In genomic region chr16:2282262-2282661, GRCh38 we compare ENCODE assay signal across 18 cellular contexts. TPM values are rescaled to one million over a fixed set of nuclear protein-coding genes. Genes with fewer than 3 reads are reported as not detected.
DNase-seq lines count a peak whose midpoint lies in the region; ATAC-seq and TF ChIP-seq lines count a peak whose summit lies in the region.
"Had no signal": no experiment of that assay in that cellular context is flagged by ENCODE, and none has a peak within 500 bp of the region (broad histone marks: within the 10 kb centered on the region; RNA-seq: fewer than 3 reads in every experiment).

No MANE protein-coding gene starts in this region.

- no peaks in the 10 kb centered on the region for H3K79me2 ChIP-seq in osteoblast (ENCODE audit: insufficient read depth, low read length)

- no peaks in the 10 kb centered on the region for H3K27me3 ChIP-seq in WERI-Rb-1 (ENCODE audit: insufficient read depth, low read depth, severe bottlenecking)
- peaks cover 25% of the 10 kb centered on the region for H3K27me3 ChIP-seq in osteoblast (ENCODE audit: insufficient read depth, low read length)
- H3K27me3 ChIP-seq: BE2C, BLaER1 had no signal

- H3K27ac ChIP-seq in WERI-Rb-1 (peak overlapping the region; percentile 50), osteoblast (ENCODE audit: low read depth, low read length) (no peak overlapping the region)
- H3K27ac ChIP-seq: BLaER1 had no signal

- DNase-seq in natural killer cell treated with Interleukin-12 subunit alpha and Interleukin-12 subunit beta and Interleukin-15 and Interleukin-18, amount 100 ng/mL, for 72 hours (ENCODE audit: low spot score) = peak; percentile 31
- DNase-seq in natural killer cell (no peak), WERI-Rb-1 (no peak), osteoblast (ENCODE audit: insufficient read length, low spot score, missing footprints) (peak; percentile 77), head of caudate nucleus (no peak), germinal center (ENCODE audit: low spot score) (no peak)
- DNase-seq: 8988T; ACHN; BE2C; Caco-2; Calu3; CD4-positive, alpha-beta memory T cell; CD4-positive, CD25-positive, alpha-beta regulatory T cell; CD8-positive, alpha-beta memory T cell; DMS79 treated with DMSO at 0.1 percent for 48 hours; GF-D8 had no signal

- H3K27me3 Mint-ChIP-seq in natural killer cell treated with Interleukin-12 subunit alpha and Interleukin-12 subunit beta and Interleukin-15 and Interleukin-18, amount 100 ng/mL, for 72 hours = no peaks in the 10 kb centered on the region
- no peaks in the 10 kb centered on the region for H3K27me3 Mint-ChIP-seq in natural killer cell (ENCODE audit: low read depth in 2 of 2)
- H3K27me3 Mint-ChIP-seq: CD4-positive, alpha-beta memory T cell; CD4-positive, CD25-positive, alpha-beta regulatory T cell had no signal

- H3K4me3 Mint-ChIP-seq in natural killer cell treated with Interleukin-12 subunit alpha and Interleukin-12 subunit beta and Interleukin-15 and Interleukin-18, amount 100 ng/mL, for 72 hours = no peak overlapping the region
- no peak overlapping the region for H3K4me3 Mint-ChIP-seq in natural killer cell
- H3K4me3 Mint-ChIP-seq: CD14-positive monocyte; CD4-positive, alpha-beta memory T cell; CD4-positive, CD25-positive, alpha-beta regulatory T cell; CD8-positive, alpha-beta memory T cell had no signal

- no peaks in the 10 kb centered on the region for H3K9me3 Mint-ChIP-seq in natural killer cell treated with Interleukin-12 subunit alpha and Interleukin-12 subunit beta and Interleukin-15 and Interleukin-18, amount 100 ng/mL, for 72 hours
- no peaks in the 10 kb centered on the region for H3K9me3 Mint-ChIP-seq in natural killer cell
- H3K9me3 Mint-ChIP-seq: CD14-positive monocyte; CD4-positive, alpha-beta memory T cell; CD4-positive, CD25-positive, alpha-beta regulatory T cell; CD8-positive, alpha-beta memory T cell had no signal

- intact Hi-C loops in natural killer cell (cut with micrococcal nuclease) (no loop called here), head of caudate nucleus (cut with DNase I) (no loop called here)

- H3K4me3 ChIP-seq in WERI-Rb-1 (ENCODE audit: low read depth, low read length) (no peak overlapping the region), osteoblast (ENCODE audit: insufficient read depth, low read length) (no peak overlapping the region)
- H3K4me3 ChIP-seq: BLaER1 had no signal

- TF ChIP-seq CTCF in natural killer cell (IDR thresholded peaks at IDR 0.05) (no peak), WERI-Rb-1 (IDR thresholded peaks at IDR 0.05; ENCODE audit: low read depth, low read length) (no peak), osteoblast (IDR thresholded peaks at IDR 0.05; ENCODE audit: extremely low read depth, low read depth, low read length) (no peak)

- H3K36me3 ChIP-seq in WERI-Rb-1 = peaks cover 55% of the 10 kb centered on the region
- no peaks in the 10 kb centered on the region for H3K36me3 ChIP-seq in osteoblast (ENCODE audit: insufficient read depth, low read length)

- no peaks in the 10 kb centered on the region for H3K36me3 Mint-ChIP-seq in natural killer cell treated with Interleukin-12 subunit alpha and Interleukin-12 subunit beta and Interleukin-15 and Interleukin-18, amount 100 ng/mL, for 72 hours
- H3K36me3 Mint-ChIP-seq in natural killer cell = no peaks in the 10 kb centered on the region
- H3K36me3 Mint-ChIP-seq: CD14-positive monocyte had no signal

- H3K9me3 ChIP-seq in WERI-Rb-1 (ENCODE audit: severe bottlenecking) (no peaks in the 10 kb centered on the region), osteoblast (ENCODE audit: low read depth, low read length) (no peaks in the 10 kb centered on the region)
- H3K9me3 ChIP-seq: BE2C, BLaER1, Caco-2 had no signal

- no peak overlapping the region for H3K4me2 ChIP-seq in osteoblast (ENCODE audit: insufficient read depth, low read length)
- H3K4me2 ChIP-seq: BLaER1 had no signal

- no peaks in the 10 kb centered on the region for H3K4me1 ChIP-seq in osteoblast (ENCODE audit: insufficient read depth, low read length)
- H3K4me1 ChIP-seq: BE2C, BLaER1, Caco-2 had no signal

- H2AFZ ChIP-seq in osteoblast (ENCODE audit: low read length) = no peak overlapping the region

- peaks cover 0 to 3% of the 10 kb centered on the region in 2 donors for H3K4me1 Mint-ChIP-seq in natural killer cell treated with Interleukin-12 subunit alpha and Interleukin-12 subunit beta and Interleukin-15 and Interleukin-18, amount 100 ng/mL, for 72 hours (ENCODE audit: low read depth in 2 of 2)
- no peaks in the 10 kb centered on the region for H3K4me1 Mint-ChIP-seq in natural killer cell
- H3K4me1 Mint-ChIP-seq: CD14-positive monocyte; CD4-positive, alpha-beta memory T cell; CD4-positive, CD25-positive, alpha-beta regulatory T cell; CD8-positive, alpha-beta memory T cell had no signal

- ATAC-seq in natural killer cell treated with Interleukin-12 subunit alpha and Interleukin-12 subunit beta and Interleukin-15 and Interleukin-18, amount 100 ng/mL, for 72 hours = no peak
- ATAC-seq in natural killer cell = no peak

- H4K20me1 ChIP-seq in osteoblast (ENCODE audit: insufficient read depth, low read length) = no peaks in the 10 kb centered on the region
- H4K20me1 ChIP-seq: BLaER1 had no signal

- H3K27ac Mint-ChIP-seq in natural killer cell treated with Interleukin-12 subunit alpha and Interleukin-12 subunit beta and Interleukin-15 and Interleukin-18, amount 100 ng/mL, for 72 hours = no peak overlapping the region
- no peak overlapping the region for H3K27ac Mint-ChIP-seq in natural killer cell
- H3K27ac Mint-ChIP-seq: CD14-positive monocyte; CD4-positive, alpha-beta memory T cell; CD4-positive, CD25-positive, alpha-beta regulatory T cell; CD8-positive, alpha-beta memory T cell had no signal

RNA-seq across cellular contexts. Expression of gene RNPS1, which starts 14.3 kb away (rescaled TPM):
- 100 to 1,000 TPM; 256 to 334 TPM for total RNA-seq in natural killer cell treated with Interleukin-12 subunit alpha and Interleukin-12 subunit beta and Interleukin-15 and Interleukin-18, amount 100 ng/mL, for 72 hours
- 100 to 1,000 TPM; 269 to 284 (median 273) TPM for total RNA-seq in natural killer cell
- total RNA-seq in osteoblast = 64.2 and 81.1 TPM in 2 replicates

RNA-seq across cellular contexts. Expression of gene ECI1, which starts 30.9 kb away (rescaled TPM):
- total RNA-seq in natural killer cell treated with Interleukin-12 subunit alpha and Interleukin-12 subunit beta and Interleukin-15 and Interleukin-18, amount 100 ng/mL, for 72 hours = 10 to 100 TPM; 29.1 to 51.1 TPM
- total RNA-seq in natural killer cell (10 to 100 TPM; 14.6 to 19.2 (median 19.0) TPM), osteoblast (42.3 and 44.5 TPM in 2 replicates)

RNA-seq across cellular contexts. Expression of gene DNASE1L2, which starts 46.0 kb away (rescaled TPM):
- total RNA-seq in natural killer cell treated with Interleukin-12 subunit alpha and Interleukin-12 subunit beta and Interleukin-15 and Interleukin-18, amount 100 ng/mL, for 72 hours = 1 to 10 TPM in 1 of 2 donors, under 1 TPM in 1; 0.88 to 3.5 TPM
- total RNA-seq in natural killer cell (1 to 10 TPM in 1 of 3 donors, under 1 TPM in 2; 0.19 to 1.4 (median 0.77) TPM), osteoblast (0.72 and 0.88 TPM in 2 replicates)

RNA-seq across cellular contexts. Expression of gene ABCA3, which starts 58.3 kb away (rescaled TPM):
- 10 to 100 TPM in 1 of 2 donors, 1 to 10 TPM in 1; 7.3 to 14.9 TPM for total RNA-seq in natural killer cell treated with Interleukin-12 subunit alpha and Interleukin-12 subunit beta and Interleukin-15 and Interleukin-18, amount 100 ng/mL, for 72 hours
- total RNA-seq in natural killer cell (10 to 100 TPM; 12.2 to 17.5 (median 16.6) TPM), osteoblast (0.88 and 1.4 TPM in 2 replicates)

RNA-seq across cellular contexts. Expression of gene E4F1, which starts 58.9 kb away (rescaled TPM):
- total RNA-seq in natural killer cell treated with Interleukin-12 subunit alpha and Interleukin-12 subunit beta and Interleukin-15 and Interleukin-18, amount 100 ng/mL, for 72 hours = 10 to 100 TPM; 27.5 to 51.8 TPM
- total RNA-seq in natural killer cell (10 to 100 TPM; 43.6 to 45.7 (median 45.7) TPM), osteoblast (30.9 and 31.5 TPM in 2 replicates)

Comparison
In these comparisons a context has a peak if more than half of its experiments do, and no peak if none do; other contexts are left out.
1. DNase-seq: peak in natural killer cell treated with Interleukin-12 subunit alpha and Interleukin-12 subunit beta and Interleukin-15 and Interleukin-18, amount 100 ng/mL, for 72 hours (single experiment) and osteoblast (single experiment); none in natural killer cell (single experiment), WERI-Rb-1 (single experiment), head of caudate nucleus (0 of 42) and germinal center (single experiment).